In genomic region chr1:117512728-117513321, GRCh38 we compare ENCODE assay signal across 8 cellular contexts.
DNase-seq lines count a peak whose midpoint lies in the region; ATAC-seq lines count a peak whose summit lies in the region.

No MANE protein-coding gene starts in this region.

- peak; percentile 33 for ATAC-seq in effector memory CD8-positive, alpha-beta T cell (replicated peaks)
- ATAC-seq in HG02763 (IDR thresholded peaks at IDR 0.05; ENCODE audit: unreplicated experiment), result no peak

- H3K4me1 Mint-ChIP-seq in effector memory CD8-positive, alpha-beta T cell (ENCODE audit: low read depth in 2 of 2), result no peaks in the 10 kb centered on the region

- H3K27ac Mint-ChIP-seq in effector memory CD8-positive, alpha-beta T cell, result no peak overlapping the region

- H3K36me3 Mint-ChIP-seq in effector memory CD8-positive, alpha-beta T cell (ENCODE audit: insufficient read depth), result peaks cover 13% of the 10 kb centered on the region

- H3K27me3 Mint-ChIP-seq in effector memory CD8-positive, alpha-beta T cell, result no peaks in the 10 kb centered on the region

- peak; percentile 36 for DNase-seq in NCI-H2196 (lab: John Stamatoyannopoulos, UW; ENCODE audit: unreplicated experiment)
- no peak for DNase-seq in NCI-H2196 treated with DMSO at 0.1 percent for 48 hours (lab: John Stamatoyannopoulos, UW; ENCODE audit: unreplicated experiment)
- DNase-seq in NCI-H69 (lab: John Stamatoyannopoulos, UW), result peak; percentile 16
- DNase-seq in effector memory CD8-positive, alpha-beta T cell, result no peak
- peak; percentile 3 for DNase-seq in non-pigmented ciliary epithelial cell (ENCODE audit: low read depth)
- DNase-seq in SHP77 treated with DMSO at 0.1 percent for 48 hours (lab: John Stamatoyannopoulos, UW), result no peak
- no peak for DNase-seq in islet precursor cell

- H3K9me3 Mint-ChIP-seq in effector memory CD8-positive, alpha-beta T cell, result no peaks in the 10 kb centered on the region

- no peak overlapping the region for H3K4me3 Mint-ChIP-seq in effector memory CD8-positive, alpha-beta T cell

Comparison
In these comparisons a context has a peak if more than half of its experiments do, and no peak if none do; other contexts are left out.
1. DNase-seq: peak in NCI-H2196 (single experiment), NCI-H69 (single experiment) and non-pigmented ciliary epithelial cell (single experiment); none in NCI-H2196 treated with DMSO at 0.1 percent for 48 hours (single experiment), effector memory CD8-positive, alpha-beta T cell (0 of 3), SHP77 treated with DMSO at 0.1 percent for 48 hours (single experiment) and islet precursor cell (single experiment).